In genomic region chr11:57131080-57131790, GRCh38 we compare ENCODE assay signal across 8 cellular contexts. TPM values are rescaled to one million over a fixed set of nuclear protein-coding genes. Genes with fewer than 3 reads are reported as not detected.
DNase-seq lines count a peak whose midpoint lies in the region; ATAC-seq, FAIRE-seq and TF ChIP-seq lines count a peak whose summit lies in the region.

No MANE protein-coding gene starts in this region.

- H3K79me2 ChIP-seq in Karpas-422 (ENCODE audit: low read length) = no peaks in the 10 kb centered on the region

- no peak overlapping the region for H3K4me3 ChIP-seq in Karpas-422 (ENCODE audit: low read length)
- no peak overlapping the region for H3K4me3 ChIP-seq in bronchial epithelial cell (ENCODE audit: low read depth, low read length)
- H3K4me3 ChIP-seq in lung = no peak overlapping the region

- TF ChIP-seq CTCF in C4-2B (conservative IDR thresholded peaks at IDR 0.05) = peak; percentile 78
- TF ChIP-seq CTCF in bronchial epithelial cell (IDR thresholded peaks at IDR 0.05; ENCODE audit: insufficient read depth, low read length, severe bottlenecking) = peak; percentile 89
- peak; percentile 33 for TF ChIP-seq CTCF in lung (IDR thresholded peaks at IDR 0.05; ENCODE audit: control extremely low read depth, extremely low read depth)

- H3K9me2 ChIP-seq in Karpas-422 (replicated peaks; ENCODE audit: insufficient read depth, low read length) = no peaks in the 10 kb centered on the region

- H3K36me3 ChIP-seq in Karpas-422 (ENCODE audit: insufficient read depth, low read length) = no peaks in the 10 kb centered on the region
- H3K36me3 ChIP-seq in bronchial epithelial cell (ENCODE audit: control insufficient read depth, insufficient read depth, low read length) = no peaks in the 10 kb centered on the region
- H3K36me3 ChIP-seq in lung (ENCODE audit: control insufficient read depth in 2 of 2, insufficient read depth in 2 of 2, low read length in 2 of 2) = no peaks in the 10 kb centered on the region

- no peaks in the 10 kb centered on the region for H4K20me1 ChIP-seq in Karpas-422 (ENCODE audit: insufficient read depth, low read depth, low read length)

- 72 to 78% methylated on average over 8 of the region's 8 CpGs for WGBS in lung, 2 donors

- H3K9me3 ChIP-seq in Karpas-422 (ENCODE audit: low read length) = no peaks in the 10 kb centered on the region
- no peaks in the 10 kb centered on the region for H3K9me3 ChIP-seq in lung (ENCODE audit: control insufficient read depth in 2 of 2, insufficient read depth in 1 of 2, low read length in 1 of 2)

- DNase-seq in Karpas-422 = peak; percentile 57
- peak; percentile 53 for DNase-seq in bronchial epithelial cell (ENCODE audit: low read depth)
- DNase-seq in lung (ENCODE audit: low spot score) = peak; percentile 35
- DNase-seq in NCI-H2081 treated with DMSO at 0.1 percent for 48 hours (lab: John Stamatoyannopoulos, UW) = no peak
- no peak for DNase-seq in NCI-H2081 (lab: John Stamatoyannopoulos, UW)
- DNase-seq in dedifferentiated amniotic fluid mesenchymal stem cell (ENCODE audit: extremely low spot score) = no peak

- H3K9ac ChIP-seq in Karpas-422 (ENCODE audit: low read length) = no peak overlapping the region

- FAIRE-seq in bronchial epithelial cell (lab: Jason Lieb, UNC) = peak; percentile 95

- H3K27me3 ChIP-seq in Karpas-422 (ENCODE audit: low read length) (no peaks in the 10 kb centered on the region), bronchial epithelial cell (ENCODE audit: control insufficient read depth, insufficient read depth, low read length) (peaks cover 5% of the 10 kb centered on the region), lung (ENCODE audit: control insufficient read depth, insufficient read depth) (no peaks in the 10 kb centered on the region)

- H3K4me1 ChIP-seq in Karpas-422 (ENCODE audit: low read length) (no peaks in the 10 kb centered on the region), lung (ENCODE audit: control insufficient read depth in 2 of 2, insufficient read depth in 2 of 2, low read length in 2 of 2) (no peaks in the 10 kb centered on the region)

- H3K27ac ChIP-seq in C4-2B (no peak overlapping the region), Karpas-422 (ENCODE audit: low read length) (no peak overlapping the region), lung (ENCODE audit: low read depth in 1 of 2, low read length in 1 of 2) (no peak overlapping the region)

- ATAC-seq in lung (ENCODE audit: insufficient read depth, low FRiP score) = no peak
- ATAC-seq in HG02571 (IDR thresholded peaks at IDR 0.05; ENCODE audit: unreplicated experiment) = no peak

- no peak overlapping the region for H2AFZ ChIP-seq in Karpas-422 (ENCODE audit: low read length)

- no peak overlapping the region for H3K4me2 ChIP-seq in Karpas-422 (ENCODE audit: low read depth, low read length, poor library complexity, severe bottlenecking)

RNA-seq across cellular contexts. Expression of gene LRRC55, which starts 50.5 kb away (rescaled TPM):
- not detected in 2 replicates for total RNA-seq in Karpas-422 (2014; rRNA removed; shearing (Covaris generic); ENCODE audit: low replicate concordance)
- total RNA-seq in bronchial epithelial cell = not detected in 2 replicates
- total RNA-seq in lung = 1 to 10 TPM in 1 of 2 donors, under 1 TPM in 1; 0.09 to 2.9 TPM
- under 1 TPM; 0.02 to 0.09 TPM for polyA plus RNA-seq in lung

Comparison
In these comparisons a context has a peak if more than half of its experiments do, and no peak if none do; other contexts are left out.
1. CTCF ChIP-seq: peak in every context shown above with its lines; median percentile 89 in bronchial epithelial cell; 78 in C4-2B; 33 in lung.
2. DNase-seq: peak in Karpas-422 (single experiment), bronchial epithelial cell (single experiment) and lung (single experiment); none in NCI-H2081 treated with DMSO at 0.1 percent for 48 hours (single experiment), NCI-H2081 (0 of 2) and dedifferentiated amniotic fluid mesenchymal stem cell (single experiment).